ENCODE assay signal across 28 cellular contexts in the genomic region with DNA sequence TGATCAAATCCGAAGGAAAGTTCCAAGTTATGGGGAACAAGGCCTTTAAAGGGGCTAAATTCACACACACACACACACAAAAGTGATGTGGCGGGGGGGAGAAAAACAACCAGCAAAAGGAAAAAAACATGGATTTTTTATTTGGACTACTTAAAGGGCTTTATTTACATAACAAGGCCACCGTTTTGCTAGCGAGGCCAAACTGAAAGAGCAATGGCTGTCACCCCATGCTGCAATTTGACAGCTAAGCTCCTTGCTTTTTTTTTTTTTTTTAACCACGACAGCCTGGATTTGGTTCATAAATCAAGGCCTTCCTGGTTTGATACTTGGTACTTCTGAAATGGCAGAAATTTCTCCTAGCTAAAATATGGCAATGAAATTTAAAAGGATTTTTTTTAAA.
"Had no signal": no experiment of that assay in that cellular context is flagged by ENCODE, and none has a peak within 500 bp of the region (broad histone marks: within the 10 kb centered on the region; RNA-seq: fewer than 3 reads in every experiment).

No MANE protein-coding gene starts in this region.

- H3K36me3 ChIP-seq: esophagus squamous epithelium, heart right ventricle, left lung, prostate gland, right atrium auricular region, thyroid gland, vagina had no signal

- H3K4me3 ChIP-seq: coronary artery, esophagus squamous epithelium, heart right ventricle, left lung, prostate gland, right atrium auricular region, smooth muscle cell, thyroid gland, vagina had no signal

- H3K27ac ChIP-seq: coronary artery, esophagus squamous epithelium, heart right ventricle, left lung, prostate gland, right atrium auricular region, thyroid gland, vagina had no signal

- H3K4me1 ChIP-seq: esophagus squamous epithelium, heart right ventricle, left lung, prostate gland, right atrium auricular region, thyroid gland, vagina had no signal

- H3K9me3 ChIP-seq: esophagus squamous epithelium, left lung, prostate gland, right atrium auricular region, thyroid gland, vagina had no signal

- H3K36me3 Mint-ChIP-seq: naive thymus-derived CD4-positive, alpha-beta T cell had no signal

- H3K27ac Mint-ChIP-seq: naive thymus-derived CD4-positive, alpha-beta T cell; nephron; stimulated activated naive CD8-positive, alpha-beta T cell treated with anti-CD3 and anti-CD28 coated beads, Interleukin-15, amount 100 ng/mL, for 72 hours had no signal

- DNase-seq: dermis blood vessel endothelial cell; effector memory CD4-positive, alpha-beta T cell; erythroblast; esophagus squamous epithelium; foreskin melanocyte; glutamatergic neuron; heart right ventricle; hippocampal formation; kidney; left lung; mesendoderm; midbrain; naive thymus-derived CD4-positive, alpha-beta T cell; nucleus accumbens; stimulated activated CD4-positive, alpha-beta T cell treated with anti-CD3 and anti-CD28 coated beads, Interleukin-12 subunit alpha, Interleukin-12 subunit beta, amount 100 ng/mL, for 4 hours; stimulated activated CD4-positive, alpha-beta T cell treated with anti-CD3 and anti-CD28 coated beads, Interleukin-1b, Interleukin-23, amount 100 ng/mL, for 48 hours; stimulated activated CD4-positive, alpha-beta T cell treated with anti-CD3 and anti-CD28 coated beads, Interleukin-4, amount 100 ng/mL, for 1 hour; stimulated activated CD8-positive, alpha-beta memory T cell treated with anti-CD3 and anti-CD28 coated beads, Interleukin-4, amount 100 ng/mL, for 48 hours; stimulated activated naive CD4-positive, alpha-beta T cell; stimulated activated naive CD8-positive, alpha-beta T cell treated with anti-CD3 and anti-CD28 coated beads, Interleukin-15, amount 100 ng/mL, for 72 hours; thyroid gland; trophoblast cell had no signal

- H3K27me3 Mint-ChIP-seq: naive thymus-derived CD4-positive, alpha-beta T cell; stimulated activated naive CD8-positive, alpha-beta T cell treated with anti-CD3 and anti-CD28 coated beads, Interleukin-15, amount 100 ng/mL, for 72 hours had no signal

- H3K4me3 Mint-ChIP-seq: naive thymus-derived CD4-positive, alpha-beta T cell; nephron; stimulated activated naive CD8-positive, alpha-beta T cell treated with anti-CD3 and anti-CD28 coated beads, Interleukin-15, amount 100 ng/mL, for 72 hours had no signal

- H3K27me3 ChIP-seq: esophagus squamous epithelium, heart right ventricle, left lung, right atrium auricular region, thyroid gland, vagina had no signal

- H3K4me1 Mint-ChIP-seq: naive thymus-derived CD4-positive, alpha-beta T cell; stimulated activated naive CD8-positive, alpha-beta T cell treated with anti-CD3 and anti-CD28 coated beads, Interleukin-15, amount 100 ng/mL, for 72 hours had no signal

- H3K9me3 Mint-ChIP-seq: stimulated activated naive CD8-positive, alpha-beta T cell treated with anti-CD3 and anti-CD28 coated beads, Interleukin-15, amount 100 ng/mL, for 72 hours had no signal
